In the genomic region with DNA sequence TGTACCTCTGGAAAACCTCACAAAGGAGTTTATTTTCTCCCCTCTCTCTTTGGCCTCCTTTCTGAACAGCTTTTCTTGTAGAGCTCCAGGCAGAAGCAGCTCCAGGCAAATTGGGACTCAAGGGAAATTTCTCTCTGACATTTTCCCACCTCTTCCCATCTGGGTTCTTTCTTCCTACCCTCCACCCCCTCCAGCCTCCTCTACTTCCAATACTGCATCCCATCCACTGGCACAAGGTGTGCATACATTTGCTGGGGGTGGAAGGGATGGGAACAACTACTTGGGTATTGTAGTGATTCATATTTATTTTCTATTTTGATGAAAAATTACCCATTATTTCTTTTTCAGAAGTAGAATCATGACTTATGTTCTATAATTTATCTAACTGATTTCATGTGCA, we compare ENCODE assay signal across 18 cellular contexts.
DNase-seq lines count a peak whose midpoint lies in the region; ATAC-seq and TF ChIP-seq lines count a peak whose summit lies in the region.
"Had no signal": no experiment of that assay in that cellular context is flagged by ENCODE, and none has a peak within 500 bp of the region (broad histone marks: within the 10 kb centered on the region; RNA-seq: fewer than 3 reads in every experiment).

No MANE protein-coding gene starts in this region.

- intact Hi-C loops in mucosa of descending colon (cut with DNase I, micrococcal nuclease), result no loop called here
- intact Hi-C loops in activated naive CD4-positive, alpha-beta T cell treated with anti-CD3 and anti-CD28 coated beads for 36 hours (cut with micrococcal nuclease), result no loop called here
- intact Hi-C loops in posterior vena cava (cut with DNase I), result no loop called here

- in situ Hi-C loops in SK-MEL-5 (cut with HindIII; ENCODE audit: low pct_unique_long_range_greater_than_20kb, low sequenced_read_pairs), result no loop called here

- no peaks in the 10 kb centered on the region for H3K27me3 Mint-ChIP-seq in mesothelial cell of epicardium (ENCODE audit: low read depth)
- H3K27me3 Mint-ChIP-seq in activated naive CD4-positive, alpha-beta T cell treated with anti-CD3 and anti-CD28 coated beads for 36 hours (ENCODE audit: low read depth), result no peaks in the 10 kb centered on the region

- H3K4me1 ChIP-seq in mucosa of descending colon (ENCODE audit: low read depth), result peaks cover 4% of the 10 kb centered on the region

- no peak overlapping the region for H3K4me3 Mint-ChIP-seq in mesothelial cell of epicardium
- no peak overlapping the region for H3K4me3 Mint-ChIP-seq in activated naive CD4-positive, alpha-beta T cell treated with anti-CD3 and anti-CD28 coated beads for 36 hours
- H3K4me3 Mint-ChIP-seq: CD8-positive, alpha-beta T cell had no signal

- TF ChIP-seq CTCF in mesothelial cell of epicardium (IDR thresholded peaks at IDR 0.05; ENCODE audit: unreplicated experiment) (no peak), mucosa of descending colon (IDR thresholded peaks at IDR 0.05) (no peak)

- peak overlapping the region; percentile 36 for H3K27ac ChIP-seq in caudate nucleus (ENCODE audit: low read depth, low read length)
- H3K27ac ChIP-seq in temporal lobe (ENCODE audit: low read depth, low read length), result peak overlapping the region; percentile 33
- H3K27ac ChIP-seq: A549, C4-2B, GM23248, HL-60 had no signal

- ATAC-seq in mucosa of descending colon, result no peak
- ATAC-seq: A549; CD8-positive, alpha-beta T cell; HCT116 had no signal

- DNase-seq in SK-MEL-5 (ENCODE audit: low read depth, low spot score) (peak; percentile 33), caudate nucleus (lab: John Stamatoyannopoulos, UW) (peak in 9 of 61 donors; percentile 7 to 58 (median 17)), mesothelial cell of epicardium (ENCODE audit: low spot score in 2 of 2, unreplicated experiment in 2 of 2) (no peak), mucosa of descending colon (no peak), posterior vena cava (ENCODE audit: low spot score) (no peak)
- no peak for DNase-seq in activated naive CD4-positive, alpha-beta T cell treated with anti-CD3 and anti-CD28 coated beads for 36 hours
- no peak for DNase-seq in stimulated activated CD4-positive, alpha-beta T cell treated with anti-CD3 and anti-CD28 coated beads, Interleukin-4, amount 100 ng/mL, for 24 hours
- DNase-seq: CD8-positive, alpha-beta T cell; COR-L47; DND-41; GDM1; GM23248 had no signal

- H3K27ac Mint-ChIP-seq in mesothelial cell of epicardium, result peak overlapping the region; percentile 21
- no peak overlapping the region for H3K27ac Mint-ChIP-seq in activated naive CD4-positive, alpha-beta T cell treated with anti-CD3 and anti-CD28 coated beads for 36 hours
- H3K27ac Mint-ChIP-seq: CD8-positive, alpha-beta T cell had no signal

- no peaks in the 10 kb centered on the region for H3K9me3 ChIP-seq in mucosa of descending colon
- H3K9me3 ChIP-seq: A549, BE2C had no signal

- H3K36me3 ChIP-seq in mucosa of descending colon (ENCODE audit: low read depth), result no peaks in the 10 kb centered on the region
- H3K36me3 ChIP-seq: BE2C had no signal

- peaks cover 32% of the 10 kb centered on the region for H3K4me1 Mint-ChIP-seq in mesothelial cell of epicardium
- H3K4me1 Mint-ChIP-seq in activated naive CD4-positive, alpha-beta T cell treated with anti-CD3 and anti-CD28 coated beads for 36 hours (ENCODE audit: low read depth), result peaks cover 31% of the 10 kb centered on the region

- H3K9me3 Mint-ChIP-seq in mesothelial cell of epicardium, result no peaks in the 10 kb centered on the region
- H3K9me3 Mint-ChIP-seq in activated naive CD4-positive, alpha-beta T cell treated with anti-CD3 and anti-CD28 coated beads for 36 hours, result no peaks in the 10 kb centered on the region
- H3K9me3 Mint-ChIP-seq: CD8-positive, alpha-beta T cell had no signal

- CTCF ChIA-PET in activated naive CD4-positive, alpha-beta T cell treated with anti-CD3 and anti-CD28 coated beads for 36 hours (lab: Charles Lee), result interaction anchor here (0.6 to 1.0 kb wide), 2 partner anchors 31 to 1759 kb away, joined by 3 read pairs; no protein-coding TSS in a partner anchor

- no peaks in the 10 kb centered on the region for H3K36me3 Mint-ChIP-seq in mesothelial cell of epicardium
- H3K36me3 Mint-ChIP-seq in activated naive CD4-positive, alpha-beta T cell treated with anti-CD3 and anti-CD28 coated beads for 36 hours (ENCODE audit: low read depth), result no peaks in the 10 kb centered on the region
- H3K36me3 Mint-ChIP-seq: CD8-positive, alpha-beta T cell had no signal

- H3K4me3 ChIP-seq in mucosa of descending colon, result no peak overlapping the region
- H3K4me3 ChIP-seq: A549, GM23248 had no signal
